Comparison of ENCODE assay signal across 14 cellular contexts in genomic region chr5:97046270-97046982, GRCh38.
A peak's percentile ranks its signal among the peaks of the same experiment; 100 is the strongest.
DNase-seq lines count a peak whose midpoint lies in the region; FAIRE-seq and TF ChIP-seq lines count a peak whose summit lies in the region.
"Had no signal": no experiment of that assay in that cellular context is flagged by ENCODE, and none has a peak within 500 bp of the region (broad histone marks: within the 10 kb centered on the region; RNA-seq: fewer than 3 reads in every experiment).

No MANE protein-coding gene starts in this region.

- H3K27ac ChIP-seq in breast epithelium: no peak overlapping the region
- H3K27ac ChIP-seq in OCI-LY3 (ENCODE audit: low read length): no peak overlapping the region
- no peak overlapping the region for H3K27ac ChIP-seq in hepatocyte
- H3K27ac ChIP-seq: parathyroid adenoma, WERI-Rb-1 had no signal

- H3K36me3 Mint-ChIP-seq in MCF 10A (ENCODE audit: insufficient read depth, unreplicated experiment): no peaks in the 10 kb centered on the region

- H3K27me3 ChIP-seq in breast epithelium (no peaks in the 10 kb centered on the region), OCI-LY3 (ENCODE audit: low read depth, low read length) (peaks cover 58% of the 10 kb centered on the region), hepatocyte (no peaks in the 10 kb centered on the region)

- H3K9me2 ChIP-seq in hepatocyte (replicated peaks; ENCODE audit: insufficient read depth): no peaks in the 10 kb centered on the region

- 76% methylated on average over 7 of the region's 7 CpGs for WGBS in hepatocyte (ENCODE audit: low lambda C conversion rate, missing lambda C conversion rate)

- intact Hi-C loops in MCF 10A (cut with micrococcal nuclease) (no loop called here), breast epithelium (cut with DNase I; ENCODE audit: low total_unique reads) (no loop called here)

- H3K9me3 ChIP-seq in breast epithelium (no peaks in the 10 kb centered on the region), OCI-LY3 (ENCODE audit: insufficient read depth, low read length) (no peaks in the 10 kb centered on the region), hepatocyte (ENCODE audit: low read depth) (no peaks in the 10 kb centered on the region)

- peaks cover 31% of the 10 kb centered on the region for H3K27me3 Mint-ChIP-seq in MCF 10A (ENCODE audit: insufficient read depth, unreplicated experiment)
- H3K27me3 Mint-ChIP-seq: central memory CD8-positive, alpha-beta T cell had no signal

- H3K4me2 ChIP-seq in OCI-LY3 (ENCODE audit: low read length) (peak overlapping the region; percentile 23; the same call in 1 of the 2 replicates), hepatocyte (no peak overlapping the region)

- H2AFZ ChIP-seq in OCI-LY3 (ENCODE audit: low read depth, low read length): no peak overlapping the region
- H2AFZ ChIP-seq in hepatocyte: no peak overlapping the region
- H2AFZ ChIP-seq: parathyroid adenoma had no signal

- H3K4me3 ChIP-seq in breast epithelium (no peak overlapping the region), OCI-LY3 (ENCODE audit: low read length) (no peak overlapping the region), hepatocyte (no peak overlapping the region)

- H3K4me1 Mint-ChIP-seq in MCF 10A (ENCODE audit: insufficient read depth, unreplicated experiment): no peaks in the 10 kb centered on the region
- H3K4me1 Mint-ChIP-seq: central memory CD8-positive, alpha-beta T cell had no signal

- no peaks in the 10 kb centered on the region for H3K4me1 ChIP-seq in breast epithelium
- peaks cover 17% of the 10 kb centered on the region for H3K4me1 ChIP-seq in OCI-LY3 (ENCODE audit: low read length)
- peaks cover 7% of the 10 kb centered on the region for H3K4me1 ChIP-seq in hepatocyte (ENCODE audit: insufficient read depth)
- H3K4me1 ChIP-seq: parathyroid adenoma had no signal

- no peak overlapping the region for H3K27ac Mint-ChIP-seq in MCF 10A (ENCODE audit: low read depth, unreplicated experiment)

- peaks cover 11% of the 10 kb centered on the region for H3K9me3 Mint-ChIP-seq in MCF 10A (ENCODE audit: unreplicated experiment)
- H3K9me3 Mint-ChIP-seq: central memory CD8-positive, alpha-beta T cell had no signal

- no peaks in the 10 kb centered on the region for H3K79me2 ChIP-seq in OCI-LY3 (ENCODE audit: low read length)
- no peaks in the 10 kb centered on the region for H3K79me2 ChIP-seq in hepatocyte
- H3K79me2 ChIP-seq: parathyroid adenoma had no signal

- BruUV-seq in MCF 10A (replicated peaks; lab: Mats Ljungman, UMichigan): no TSS peak

- TF ChIP-seq POLR2A in breast epithelium (IDR thresholded peaks at IDR 0.05) (no peak), erythroblast (IDR thresholded peaks at IDR 0.05; ENCODE audit: low read length) (no peak)

- H3K4me3 Mint-ChIP-seq in MCF 10A (ENCODE audit: unreplicated experiment): no peak overlapping the region
- H3K4me3 Mint-ChIP-seq: central memory CD8-positive, alpha-beta T cell had no signal

- TF ChIP-seq CTCF in MCF 10A (IDR thresholded peaks at IDR 0.05; ENCODE audit: unreplicated experiment): no peak
- TF ChIP-seq CTCF in breast epithelium (IDR thresholded peaks at IDR 0.05): no peak
- peak; percentile 43 for TF ChIP-seq CTCF in OCI-LY3 (IDR thresholded peaks at IDR 0.05; ENCODE audit: low read depth, low read length)
- TF ChIP-seq CTCF in hepatocyte (IDR thresholded peaks at IDR 0.05; ENCODE audit: poor library complexity): no peak

- no peak for FAIRE-seq in urothelium cell line (lab: Jason Lieb, UNC)

- H4K20me1 ChIP-seq in OCI-LY3 (ENCODE audit: insufficient read depth, low read length) (no peaks in the 10 kb centered on the region), hepatocyte (ENCODE audit: insufficient read depth, poor library complexity, severe bottlenecking) (no peaks in the 10 kb centered on the region)

- no peak overlapping the region for H3K9ac ChIP-seq in OCI-LY3 (ENCODE audit: low read length)
- H3K9ac ChIP-seq: parathyroid adenoma had no signal

- peak; percentile 20 for DNase-seq in MCF 10A (ENCODE audit: unreplicated experiment)
- DNase-seq in breast epithelium (ENCODE audit: low spot score in 2 of 2): no peak
- peak; percentile 14 to 26 for DNase-seq in erythroblast (lab: John Stamatoyannopoulos, UW)
- peak; percentile 17 for DNase-seq in urothelium cell line (ENCODE audit: low spot score)
- DNase-seq in SK-N-DZ (ENCODE audit: low spot score): no peak
- DNase-seq in activated gamma-delta T cell treated with Interleukin-2 at 50 U/mL for 16 hours: no peak
- no peak for DNase-seq in hepatocyte (ENCODE audit: low spot score)
- DNase-seq: C1 segment of cervical spinal cord; NCI-H1694 treated with DMSO at 0.1 percent for 48 hours; stimulated activated CD4-positive, alpha-beta T cell treated with anti-CD3 and anti-CD28 coated beads, Interleukin-2, amount 100 ng/mL, for 48 hours; WERI-Rb-1 had no signal

- H3K36me3 ChIP-seq in breast epithelium: no peaks in the 10 kb centered on the region
- no peaks in the 10 kb centered on the region for H3K36me3 ChIP-seq in OCI-LY3 (replicated peaks; ENCODE audit: low read depth, low read length)
- H3K36me3 ChIP-seq in hepatocyte (replicated peaks; ENCODE audit: insufficient read depth, low read depth): no peaks in the 10 kb centered on the region
- H3K36me3 ChIP-seq: WERI-Rb-1 had no signal

- CTCF ChIA-PET in MCF 10A (lab: Yijun Ruan, JAX): interaction anchor here (0.8 to 1.6 kb wide), 2 partner anchors 108 to 178 kb away, joined by 4 to 8 read pairs; no protein-coding TSS in a partner anchor

- POLR2A ChIA-PET in MCF 10A (lab: Yijun Ruan, JAX): no interaction called here

Comparison
In these comparisons a context has a peak if more than half of its experiments do, and no peak if none do; other contexts are left out.
1. DNase-seq: peak in MCF 10A (single experiment), erythroblast (2 of 2) and urothelium cell line (single experiment); none in breast epithelium (0 of 2), SK-N-DZ (single experiment), activated gamma-delta T cell treated with Interleukin-2 at 50 U/mL for 16 hours (single experiment) and hepatocyte (single experiment).